Comparison of ENCODE assay signal across 8 cellular contexts in genomic region chr10:69644658-69645295, GRCh38. TPM values are rescaled to one million over a fixed set of nuclear protein-coding genes. Genes with fewer than 3 reads are reported as not detected.
DNase-seq lines count a peak whose midpoint lies in the region; ATAC-seq lines count a peak whose summit lies in the region.

No MANE protein-coding gene starts in this region.

- ATAC-seq in activated CD8-positive, alpha-beta T cell treated with anti-CD3 and anti-CD28 coated beads, Interleukin-2, amount 10 ng/mL, durations not matched to agents 7 days and 5 days, result peak; percentile 57
- ATAC-seq in GM18873 (IDR thresholded peaks at IDR 0.05; ENCODE audit: low FRiP score, unreplicated experiment) (no peak), GM21737 (IDR thresholded peaks at IDR 0.05; ENCODE audit: unreplicated experiment) (no peak)

- H3K27ac Mint-ChIP-seq in activated CD8-positive, alpha-beta T cell treated with anti-CD3 and anti-CD28 coated beads, Interleukin-2, amount 10 ng/mL, durations not matched to agents 7 days and 5 days, result no peak overlapping the region

- H3K4me1 Mint-ChIP-seq in activated CD8-positive, alpha-beta T cell treated with anti-CD3 and anti-CD28 coated beads, Interleukin-2, amount 10 ng/mL, durations not matched to agents 7 days and 5 days (ENCODE audit: low read depth), result peaks cover 2% of the 10 kb centered on the region

- no peaks in the 10 kb centered on the region for H3K9me3 Mint-ChIP-seq in activated CD8-positive, alpha-beta T cell treated with anti-CD3 and anti-CD28 coated beads, Interleukin-2, amount 10 ng/mL, durations not matched to agents 7 days and 5 days (ENCODE audit: insufficient read depth)

- peaks cover 4% of the 10 kb centered on the region for H3K27me3 Mint-ChIP-seq in activated CD8-positive, alpha-beta T cell treated with anti-CD3 and anti-CD28 coated beads, Interleukin-2, amount 10 ng/mL, durations not matched to agents 7 days and 5 days (ENCODE audit: low read depth)

- POLR2A ChIA-PET in activated CD8-positive, alpha-beta T cell treated with anti-CD3 and anti-CD28 coated beads, Interleukin-2, amount 10 ng/mL, durations not matched to agents 7 days and 5 days (lab: Charles Lee), result no interaction called here

- CTCF ChIA-PET in activated CD8-positive, alpha-beta T cell treated with anti-CD3 and anti-CD28 coated beads, Interleukin-2, amount 10 ng/mL, durations not matched to agents 7 days and 5 days (lab: Charles Lee), result interaction anchor here (0.8 to 14.9 kb wide), 11 partner anchors 9 to 314 kb away, joined by 3 to 314 read pairs (median 7); partner anchors contain the start of gene FAM241B

- no peak overlapping the region for H3K4me3 Mint-ChIP-seq in activated CD8-positive, alpha-beta T cell treated with anti-CD3 and anti-CD28 coated beads, Interleukin-2, amount 10 ng/mL, durations not matched to agents 7 days and 5 days

- DNase-seq in 8988T, result peak; percentile 92
- peak; percentile 17 for DNase-seq in GM04504 (ENCODE audit: low read depth)
- peak; percentile 72 for DNase-seq in NCI-H1694 (lab: John Stamatoyannopoulos, UW)
- DNase-seq in activated CD8-positive, alpha-beta T cell treated with anti-CD3 and anti-CD28 coated beads, Interleukin-2, amount 10 ng/mL, durations not matched to agents 7 days and 5 days, result peak; percentile 64
- peak; percentile 22 for DNase-seq in fibroblast of the conjunctiva (ENCODE audit: low read depth)
- peak; percentile 38 for DNase-seq in occipital lobe (lab: John Stamatoyannopoulos, UW)

- no peaks in the 10 kb centered on the region for H3K36me3 Mint-ChIP-seq in activated CD8-positive, alpha-beta T cell treated with anti-CD3 and anti-CD28 coated beads, Interleukin-2, amount 10 ng/mL, durations not matched to agents 7 days and 5 days (ENCODE audit: low read depth)

RNA-seq across cellular contexts. Expression of gene FAM241B, which starts 14.7 kb away (rescaled TPM):
- 1 to 10 TPM; 5.4 to 6.1 TPM for total RNA-seq in activated CD8-positive, alpha-beta T cell treated with anti-CD3 and anti-CD28 coated beads, Interleukin-2, amount 10 ng/mL, durations not matched to agents 7 days and 5 days
- 10.1 TPM for total RNA-seq in occipital lobe

Comparison
In these comparisons a context has a peak if more than half of its experiments do, and no peak if none do; other contexts are left out.
1. DNase-seq: peak in every context shown above with its lines; median percentile 92 in 8988T; 72 in NCI-H1694; 64 in activated CD8-positive, alpha-beta T cell treated with anti-CD3 and anti-CD28 coated beads, Interleukin-2, amount 10 ng/mL, durations not matched to agents 7 days and 5 days; 38 in occipital lobe; 22 in fibroblast of the conjunctiva; 17 in GM04504.